In genomic region chr9:123063172-123063508, GRCh38 we compare ENCODE assay signal across 22 cellular contexts. TPM values are rescaled to one million over a fixed set of nuclear protein-coding genes. Genes with fewer than 3 reads are reported as not detected.
DNase-seq lines count a peak whose midpoint lies in the region; ATAC-seq and TF ChIP-seq lines count a peak whose summit lies in the region.
"Had no signal": no experiment of that assay in that cellular context is flagged by ENCODE, and none has a peak within 500 bp of the region (broad histone marks: within the 10 kb centered on the region; RNA-seq: fewer than 3 reads in every experiment).

No MANE protein-coding gene starts in this region.

- H3K4me1 ChIP-seq in ascending aorta (peaks cover 3 to 15% of the 10 kb centered on the region in 2 donors), mesendoderm (ENCODE audit: control insufficient read depth, low read depth, low read length) (no peaks in the 10 kb centered on the region), testis (no peaks in the 10 kb centered on the region), right atrium auricular region (no peaks in the 10 kb centered on the region)

- H3K27ac ChIP-seq in ascending aorta (peak overlapping the region; percentile 47 to 64), mesendoderm (ENCODE audit: low read depth, low read length) (no peak overlapping the region), testis (no peak overlapping the region), right atrium auricular region (no peak overlapping the region)
- H3K27ac ChIP-seq: 22Rv1, VCaP had no signal

- no peak overlapping the region for H3K23ac ChIP-seq in mesendoderm (ENCODE audit: low read length)

- no peak for TF ChIP-seq POLR2A in testis (IDR thresholded peaks at IDR 0.05)

- H3K4me3 ChIP-seq in ascending aorta, result no peak overlapping the region
- no peak overlapping the region for H3K4me3 ChIP-seq in fibroblast of pulmonary artery (replicated peaks; ENCODE audit: low read depth, low read length)
- H3K4me3 ChIP-seq in mesendoderm (ENCODE audit: low read length), result no peak overlapping the region
- H3K4me3 ChIP-seq in testis, result no peak overlapping the region
- no peak overlapping the region for H3K4me3 ChIP-seq in right atrium auricular region

- no peak overlapping the region for H3K56ac ChIP-seq in mesendoderm (ENCODE audit: low read length)

- intact Hi-C loops in ascending aorta (cut with DNase I) (no loop called here), testis (cut with DNase I; ENCODE audit: low total_unique reads) (no loop called here)

- no CpG with 5 or more reads among the region's 2 CpGs for WGBS in mesendoderm (ENCODE audit: extremely low coverage, insufficient coverage, low lambda C conversion rate)
- WGBS in testis, 2 donors, result 65 to 68% methylated on average over 2 of the region's 2 CpGs

- no peak overlapping the region for H2AK5ac ChIP-seq in mesendoderm (ENCODE audit: low read length)

- H4K5ac ChIP-seq in mesendoderm (ENCODE audit: low read length), result no peak overlapping the region

- H2BK5ac ChIP-seq in mesendoderm (ENCODE audit: low read length), result no peak overlapping the region

- H3K79me1 ChIP-seq in mesendoderm (ENCODE audit: low read length), result no peaks in the 10 kb centered on the region

- H2BK120ac ChIP-seq in mesendoderm (ENCODE audit: low read depth, low read length), result no peak overlapping the region

- no peak overlapping the region for H3K4ac ChIP-seq in mesendoderm (ENCODE audit: low read depth, low read length)

- no peaks in the 10 kb centered on the region for H3K9me3 ChIP-seq in ascending aorta
- H3K9me3 ChIP-seq in testis, result no peaks in the 10 kb centered on the region
- no peaks in the 10 kb centered on the region for H3K9me3 ChIP-seq in right atrium auricular region

- H3K9ac ChIP-seq in mesendoderm (ENCODE audit: low read length), result no peak overlapping the region

- H3K36me3 ChIP-seq in ascending aorta (peaks cover 10 to 16% of the 10 kb centered on the region in 2 donors), mesendoderm (ENCODE audit: control insufficient read depth, insufficient read depth, low read length) (peaks cover 2% of the 10 kb centered on the region), testis (ENCODE audit: low read depth, missing control alignments) (no peaks in the 10 kb centered on the region), right atrium auricular region (peaks cover 28% of the 10 kb centered on the region)

- H4K8ac ChIP-seq in mesendoderm (ENCODE audit: low read depth, low read length), result no peak overlapping the region

- ATAC-seq in HG03039 (IDR thresholded peaks at IDR 0.05; ENCODE audit: unreplicated experiment), result no peak
- ATAC-seq: esophagus mucosa; natural killer cell treated with Interleukin-12 subunit alpha and Interleukin-12 subunit beta and Interleukin-15 and Interleukin-18, amount 100 ng/mL, for 72 hours had no signal

- H3K4me2 ChIP-seq in mesendoderm (ENCODE audit: low read length), result no peak overlapping the region

- peak; percentile 20 for DNase-seq in A172 (ENCODE audit: low spot score)
- DNase-seq in HCEC 1CT, result peak; percentile 85
- no peak for DNase-seq in ascending aorta (ENCODE audit: low spot score in 2 of 2)
- peak; percentile 41 for DNase-seq in fibroblast of pulmonary artery (ENCODE audit: low read depth)
- DNase-seq in mesendoderm, result no peak
- no peak for DNase-seq in testis
- no peak for DNase-seq in right atrium auricular region (ENCODE audit: low spot score)
- DNase-seq: activated CD4-positive, alpha-beta T cell treated with anti-CD3 and anti-CD28 coated beads, Interleukin-2, amount 50 U/mL, for 48 hours; activated T-cell treated with anti-CD3 and anti-CD28 coated beads for 4 hours; CD4-positive, CD25-positive, alpha-beta regulatory T cell; GOT3; mammary epithelial cell; NCI-H1930; NCI-H510A treated with DMSO at 0.1 percent for 48 hours; stimulated activated CD4-positive, alpha-beta T cell treated with anti-CD3 and anti-CD28 coated beads, Interleukin-4, amount 100 ng/mL, for 4 hours; substantia nigra had no signal

- TF ChIP-seq CTCF in ascending aorta (IDR thresholded peaks at IDR 0.05) (no peak), fibroblast of pulmonary artery (IDR thresholded peaks at IDR 0.05; ENCODE audit: low read length, missing control alignments) (no peak), testis (IDR thresholded peaks at IDR 0.05) (no peak), right atrium auricular region (IDR thresholded peaks at IDR 0.05) (no peak)

- no peak overlapping the region for H3K18ac ChIP-seq in mesendoderm (ENCODE audit: low read length)

- H3K27me3 ChIP-seq in ascending aorta, result no peaks in the 10 kb centered on the region
- H3K27me3 ChIP-seq in mesendoderm (ENCODE audit: insufficient read depth, low read length, poor library complexity), result no peaks in the 10 kb centered on the region
- H3K27me3 ChIP-seq in testis, result no peaks in the 10 kb centered on the region
- no peaks in the 10 kb centered on the region for H3K27me3 ChIP-seq in right atrium auricular region

- no peak overlapping the region for H2BK15ac ChIP-seq in mesendoderm (replicated peaks; ENCODE audit: low read depth)

- no peaks in the 10 kb centered on the region for H3K79me2 ChIP-seq in mesendoderm (ENCODE audit: control insufficient read depth, insufficient read depth, low read length)

RNA-seq across cellular contexts. Expression of gene GPR21, which starts 29.7 kb away (rescaled TPM):
- total RNA-seq in A172 (2014; rRNA removed; shearing (Covaris generic)), result not detected in 2 replicates
- total RNA-seq in ascending aorta, result 5.7 TPM
- polyA plus RNA-seq in mesendoderm (2013, experiment 1 of 2), result not detected
- polyA plus RNA-seq in mesendoderm (2013, experiment 2 of 2), result not detected
- 1 to 10 TPM; 3.5 to 6.7 TPM for total RNA-seq in testis
- polyA plus RNA-seq in testis (ENCODE audit: insufficient read depth, low read depth, low replicate concordance), result not detected
- total RNA-seq in right atrium auricular region, result 1 to 10 TPM in 1 of 2 donors, not detected in 1; 1.4 TPM
- polyA plus RNA-seq: CD4-positive, CD25-positive, alpha-beta regulatory T cell; IgD-negative memory B cell; mammary epithelial cell had no signal

Comparison
In these comparisons a context has a peak if more than half of its experiments do, and no peak if none do; other contexts are left out.
1. DNase-seq: peak in A172 (single experiment), HCEC 1CT (single experiment) and fibroblast of pulmonary artery (single experiment); none in ascending aorta (0 of 2), mesendoderm (single experiment), testis (single experiment) and right atrium auricular region (single experiment).
2. H3K27ac ChIP-seq: peak in ascending aorta (2 of 2); none in mesendoderm (single experiment), testis (0 of 2) and right atrium auricular region (0 of 2).